ENCODE assay signal across 8 cellular contexts in the genomic region with DNA sequence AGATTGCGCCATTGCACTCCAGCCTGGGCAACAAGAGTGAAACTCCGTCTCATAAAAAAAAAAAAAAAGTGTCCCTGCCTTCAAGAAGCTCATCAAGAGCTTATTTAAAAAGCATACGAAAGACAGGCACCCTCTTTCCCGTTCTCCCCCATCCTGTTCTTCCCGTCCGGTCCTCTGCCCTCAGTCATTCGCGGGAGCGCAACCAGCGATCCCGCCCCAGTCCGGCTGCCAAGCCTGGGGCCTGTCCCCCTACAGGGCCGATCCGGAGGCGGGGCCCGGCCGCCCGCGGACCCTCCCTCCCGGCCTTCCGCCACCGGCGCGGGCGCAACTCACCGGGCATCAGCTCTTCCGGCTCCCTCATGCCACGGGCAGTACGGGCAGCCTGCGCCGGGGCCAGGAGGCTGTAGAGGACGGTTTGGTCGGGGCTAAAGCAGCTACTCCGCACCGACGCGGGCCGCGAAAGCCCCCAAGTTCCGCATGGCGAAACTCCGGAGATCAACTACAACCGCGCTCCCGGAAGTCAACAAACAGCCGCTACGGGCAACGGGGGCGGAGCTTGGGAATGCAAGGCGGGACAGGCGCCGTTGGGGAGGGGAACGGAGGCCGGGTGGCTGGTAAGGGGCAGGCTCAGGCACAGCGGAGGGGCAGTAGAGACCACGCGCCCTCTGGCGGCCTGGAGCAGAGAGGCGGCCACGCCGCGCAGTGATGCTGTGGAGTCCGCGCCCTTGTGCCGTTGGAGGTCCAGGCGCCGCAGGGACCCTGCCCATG. TPM values are rescaled to one million over a fixed set of nuclear protein-coding genes. Genes with fewer than 3 reads are reported as not detected.
DNase-seq lines count a peak whose midpoint lies in the region; ATAC-seq, FAIRE-seq and TF ChIP-seq lines count a peak whose summit lies in the region.

RPGR (minus strand) TSS at position 503 of the 768 bp plus-strand sequence; CDS start at position 361, 142 bp downstream.

- intact Hi-C loops in kidney (cut with DNase I): no loop called here

- H3K9ac ChIP-seq in kidney (ENCODE audit: low read length in 2 of 2): peak within 1 kb of the TSS in 1 of 2 donors; percentile 55

- H3K27ac ChIP-seq in kidney (ENCODE audit: low read depth in 2 of 2, low read length in 2 of 2): peak within 1 kb of the TSS; percentile 77 to 88

- peaks cover 0 to 3% of the 10 kb centered on the region in 2 donors for H3K4me1 ChIP-seq in kidney (ENCODE audit: control insufficient read depth in 1 of 2, insufficient read depth in 1 of 2, low read depth in 1 of 2, low read length in 2 of 2)

- DNase-seq in AG20443 (ENCODE audit: low spot score) (peak; percentile 93), NCI-H345 (lab: John Stamatoyannopoulos, UW) (peak; percentile 93), cerebellar cortex (ENCODE audit: low spot score) (peak; percentile 87), kidney (peak; percentile 98)
- peak; percentile 77 to 81 for DNase-seq in stimulated activated CD4-positive, alpha-beta T cell treated with anti-CD3 and anti-CD28 coated beads, Interleukin-15, amount 100 ng/mL, for 1 hour (ENCODE audit: low read depth in 1 of 2, low spot score in 1 of 2)

- peak; percentile 81 for TF ChIP-seq CTCF in kidney (IDR thresholded peaks at IDR 0.05; ENCODE audit: borderline replicate concordance, extremely low read depth, insufficient read depth)

- H3K9me3 ChIP-seq in kidney (ENCODE audit: control insufficient read depth in 1 of 2, low read length in 2 of 2): no peaks in the 10 kb centered on the region

- ATAC-seq in GM19025 (IDR thresholded peaks at IDR 0.05; ENCODE audit: low read depth, unreplicated experiment): peak; percentile 93
- peak; percentile 93 for ATAC-seq in HG03342 (IDR thresholded peaks at IDR 0.05; ENCODE audit: unreplicated experiment)
- ATAC-seq in activated CD4-positive, CD25-positive, alpha-beta regulatory T cell treated with anti-CD3 and anti-CD28 coated beads, Interleukin-2, amount 50 U/mL, for 24 hours: peak; percentile 97 to 98

- no peaks in the 10 kb centered on the region for H3K36me3 ChIP-seq in kidney (ENCODE audit: control insufficient read depth in 1 of 2, insufficient read depth in 2 of 2, low read length in 2 of 2)

- no peak for FAIRE-seq in kidney (lab: Jason Lieb, UNC)

- H3K4me3 ChIP-seq in kidney (ENCODE audit: low read length in 2 of 2): peak within 1 kb of the TSS; percentile 71 to 74

RNA-seq across cellular contexts. Expression of gene RPGR, which starts in this region (rescaled TPM):
- 23.0 TPM for total RNA-seq in kidney
- polyA plus RNA-seq in kidney (ENCODE audit: insufficient read depth, low read depth, low replicate concordance): 5.4 TPM

Comparison
In these comparisons a context has a peak if more than half of its experiments do, and no peak if none do; other contexts are left out.
1. Peak in every context shown above with its lines: DNase-seq, ATAC-seq, H3K4me3 ChIP-seq and H3K27ac ChIP-seq.